24 cellular contexts compared by ENCODE assay signal in the genomic region with DNA sequence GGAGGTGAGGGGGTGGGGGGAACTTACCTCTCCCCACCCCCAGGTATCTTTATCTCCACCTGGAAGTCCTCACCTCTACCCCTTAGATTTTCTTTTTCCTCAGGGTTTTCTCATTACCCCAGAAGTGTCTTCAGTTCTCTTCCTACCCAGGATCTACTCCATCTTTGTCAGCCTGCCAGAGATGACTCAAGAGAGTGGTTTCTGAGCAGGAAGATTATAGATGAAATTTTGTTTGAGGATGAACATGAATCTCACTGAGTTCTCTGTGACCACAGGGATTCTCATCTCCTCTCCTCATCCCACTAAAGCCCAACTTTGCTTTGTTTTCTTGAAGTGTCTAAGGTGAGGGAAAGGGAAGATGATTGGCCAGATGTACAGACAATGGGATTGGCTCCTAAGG. TPM values are rescaled to one million over a fixed set of nuclear protein-coding genes. Genes with fewer than 3 reads are reported as not detected.
DNase-seq lines count a peak whose midpoint lies in the region; ATAC-seq and TF ChIP-seq lines count a peak whose summit lies in the region.
"Had no signal": no experiment of that assay in that cellular context is flagged by ENCODE, and none has a peak within 500 bp of the region (broad histone marks: within the 10 kb centered on the region; RNA-seq: fewer than 3 reads in every experiment).

No MANE protein-coding gene starts in this region.

- no peak overlapping the region for H3K23ac ChIP-seq in IMR-90 (ENCODE audit: low read depth, low read length)

- no peak overlapping the region for H4K5ac ChIP-seq in IMR-90 (ENCODE audit: low read depth, low read length)

- H3K36me3 ChIP-seq in IMR-90 (ENCODE audit: control insufficient read depth, insufficient read depth, low read length), result no peaks in the 10 kb centered on the region

- H3K27me3 ChIP-seq in IMR-90 (ENCODE audit: control insufficient read depth, insufficient read depth, low read length), result peaks cover 6% of the 10 kb centered on the region; the same call in 1 of the 2 replicates

- H3K4me1 Mint-ChIP-seq in activated naive CD8-positive, alpha-beta T cell treated with anti-CD3 and anti-CD28 coated beads for 36 hours, result peaks cover 4% of the 10 kb centered on the region

- H3K9ac ChIP-seq in IMR-90 (ENCODE audit: low read depth, low read length), result no peak overlapping the region

- POLR2A ChIA-PET in IMR-90 (lab: Charles Lee; ENCODE audit: unreplicated experiment), result no interaction called here

- no TSS peak for BruUV-seq in IMR-90 (replicated peaks; lab: Mats Ljungman, UMichigan)

- H2AK9ac ChIP-seq in IMR-90 (replicated peaks; ENCODE audit: low read depth, low read length, poor library complexity), result no peak overlapping the region

- H3K9me3 ChIP-seq in IMR-90 (ENCODE audit: control insufficient read depth, insufficient read depth, low read length), result no peaks in the 10 kb centered on the region

- H3K79me1 ChIP-seq in IMR-90 (ENCODE audit: low read depth in 1 of 2, low read length in 2 of 2), result no peaks in the 10 kb centered on the region

- no peak overlapping the region for H4K8ac ChIP-seq in IMR-90 (ENCODE audit: low read depth in 2 of 2, low read length in 2 of 2)

- H3K27me3 Mint-ChIP-seq in activated naive CD8-positive, alpha-beta T cell treated with anti-CD3 and anti-CD28 coated beads for 36 hours, result no peaks in the 10 kb centered on the region
- H3K27me3 Mint-ChIP-seq: activated CD8-positive, alpha-beta T cell treated with anti-CD3 and anti-CD28 coated beads for 36 hours; central memory CD8-positive, alpha-beta T cell; stimulated activated naive CD8-positive, alpha-beta T cell treated with anti-CD3 and anti-CD28 coated beads, Interleukin-15, Interleukin-2, amounts not matched to agents 100 ng/mL and 50 ng/mL, for 24 hours; type B pancreatic cell had no signal

- no peak for ATAC-seq in IMR-90 (ENCODE audit: low read depth)
- ATAC-seq in HG03432 (IDR thresholded peaks at IDR 0.05; ENCODE audit: unreplicated experiment), result no peak
- ATAC-seq: activated CD8-positive, alpha-beta T cell treated with anti-CD3 and anti-CD28 coated beads for 36 hours; activated T-cell treated with anti-CD3 and anti-CD28 coated beads, Interleukin-2, amount 50 U/mL, for 72 hours; effector memory CD8-positive, alpha-beta T cell; left ventricle myocardium superior; sciatic nerve; WTC11 had no signal

- DNase-seq in AG09309 (ENCODE audit: low read depth) (peak; percentile 58), IMR-90 (peak; percentile 77), astrocyte of the spinal cord (ENCODE audit: low read depth, low spot score) (peak; percentile 56), foreskin fibroblast (peak; percentile 71 to 89), NCI-H1092 treated with DMSO at 0.1 percent for 48 hours (lab: John Stamatoyannopoulos, UW) (no peak), NCI-H526 treated with DMSO at 0.1 percent for 48 hours (lab: John Stamatoyannopoulos, UW) (no peak)
- no peak for DNase-seq in activated naive CD8-positive, alpha-beta T cell treated with anti-CD3 and anti-CD28 coated beads for 36 hours
- DNase-seq: activated CD8-positive, alpha-beta T cell treated with anti-CD3 and anti-CD28 coated beads for 36 hours; activated naive CD8-positive, alpha-beta T cell treated with anti-CD3 and anti-CD28 coated beads, Interleukin-2, amount 10 ng/mL, durations not matched to agents 7 days and 5 days; activated T-cell treated with anti-CD3 and anti-CD28 coated beads, Interleukin-2, amount 50 U/mL, for 72 hours; effector memory CD8-positive, alpha-beta T cell; H7; left ventricle myocardium superior; NCI-H2029 treated with DMSO at 0.1 percent for 48 hours; NCI-H526; nucleus accumbens; T-helper 2 cell had no signal

- no peak overlapping the region for H3K4me3 Mint-ChIP-seq in activated naive CD8-positive, alpha-beta T cell treated with anti-CD3 and anti-CD28 coated beads for 36 hours
- H3K4me3 Mint-ChIP-seq: activated CD8-positive, alpha-beta T cell treated with anti-CD3 and anti-CD28 coated beads for 36 hours; activated naive CD8-positive, alpha-beta T cell treated with anti-CD3 and anti-CD28 coated beads, Interleukin-2, amount 10 ng/mL, durations not matched to agents 7 days and 5 days; activated T-cell treated with anti-CD3 and anti-CD28 coated beads, Interleukin-2, amount 50 U/mL, for 72 hours; central memory CD8-positive, alpha-beta T cell; effector memory CD8-positive, alpha-beta T cell; stimulated activated naive CD8-positive, alpha-beta T cell treated with anti-CD3 and anti-CD28 coated beads, Interleukin-15, Interleukin-2, amounts not matched to agents 100 ng/mL and 50 ng/mL, for 24 hours; type B pancreatic cell; WTC11 had no signal

- H3K4ac ChIP-seq in IMR-90 (ENCODE audit: low read depth, low read length), result no peak overlapping the region; the same call in 1 of the 2 replicates

- no peak overlapping the region for H4K91ac ChIP-seq in IMR-90 (ENCODE audit: insufficient read depth, low read depth, low read length)

- TF ChIP-seq CTCF in AG09309 (IDR thresholded peaks at IDR 0.05; ENCODE audit: control insufficient read depth, insufficient read depth, low read depth, low read length, missing control alignments) (no peak), IMR-90 (conservative IDR thresholded peaks at IDR 0.05; ENCODE audit: low read depth, low read length) (no peak), astrocyte of the spinal cord (IDR thresholded peaks at IDR 0.05; ENCODE audit: low read depth, low read length) (no peak), foreskin fibroblast (IDR thresholded peaks at IDR 0.05; ENCODE audit: low read depth, low read length) (no peak)

- no peak overlapping the region for H3K14ac ChIP-seq in IMR-90 (replicated peaks; ENCODE audit: low read depth, low read length)

- H2BK5ac ChIP-seq in IMR-90 (ENCODE audit: low read depth, low read length, poor library complexity, severe bottlenecking), result no peak overlapping the region

- in situ Hi-C loops in IMR-90 (cut with MboI; ENCODE audit: low sequenced_read_pairs) (no loop called here), astrocyte of the spinal cord (cut with HindIII; ENCODE audit: low sequenced_read_pairs) (no loop called here)

- dilution Hi-C loops in IMR-90 (cut with HindIII; ENCODE audit: low sequenced_read_pairs, unreplicated experiment), result no loop called here

- no peak overlapping the region for H3K56ac ChIP-seq in IMR-90 (ENCODE audit: extremely low read depth, insufficient read depth, low read length)

- peaks cover 3% of the 10 kb centered on the region for H3K9me3 Mint-ChIP-seq in activated naive CD8-positive, alpha-beta T cell treated with anti-CD3 and anti-CD28 coated beads for 36 hours
- H3K9me3 Mint-ChIP-seq: activated CD8-positive, alpha-beta T cell treated with anti-CD3 and anti-CD28 coated beads for 36 hours; activated naive CD8-positive, alpha-beta T cell treated with anti-CD3 and anti-CD28 coated beads, Interleukin-2, amount 10 ng/mL, durations not matched to agents 7 days and 5 days; activated T-cell treated with anti-CD3 and anti-CD28 coated beads, Interleukin-2, amount 50 U/mL, for 72 hours; central memory CD8-positive, alpha-beta T cell; stimulated activated naive CD8-positive, alpha-beta T cell treated with anti-CD3 and anti-CD28 coated beads, Interleukin-15, Interleukin-2, amounts not matched to agents 100 ng/mL and 50 ng/mL, for 24 hours had no signal

- peaks cover 2% of the 10 kb centered on the region; the same call in 1 of the 2 replicates for H3K4me1 ChIP-seq in IMR-90 (ENCODE audit: control insufficient read depth, insufficient read depth, low read length)

- H4K20me1 ChIP-seq in IMR-90 (ENCODE audit: insufficient read depth, low read length), result peaks cover 4% of the 10 kb centered on the region

- H3K27ac Mint-ChIP-seq in activated naive CD8-positive, alpha-beta T cell treated with anti-CD3 and anti-CD28 coated beads for 36 hours, result no peak overlapping the region
- H3K27ac Mint-ChIP-seq: activated CD8-positive, alpha-beta T cell treated with anti-CD3 and anti-CD28 coated beads for 36 hours; activated naive CD8-positive, alpha-beta T cell treated with anti-CD3 and anti-CD28 coated beads, Interleukin-2, amount 10 ng/mL, durations not matched to agents 7 days and 5 days; activated T-cell treated with anti-CD3 and anti-CD28 coated beads, Interleukin-2, amount 50 U/mL, for 72 hours; effector memory CD8-positive, alpha-beta T cell; stimulated activated naive CD8-positive, alpha-beta T cell treated with anti-CD3 and anti-CD28 coated beads, Interleukin-15, Interleukin-2, amounts not matched to agents 100 ng/mL and 50 ng/mL, for 24 hours; type B pancreatic cell; WTC11 had no signal

- H3K18ac ChIP-seq in IMR-90 (ENCODE audit: low read depth, low read length), result no peak overlapping the region

- peaks cover 4% of the 10 kb centered on the region for H3K9me1 ChIP-seq in IMR-90 (ENCODE audit: insufficient read depth, low read length)

- H3K4me3 ChIP-seq in AG09309 (ENCODE audit: control insufficient read depth, low read depth, low read length) (no peak overlapping the region), IMR-90 (ENCODE audit: insufficient read depth, low read depth, low read length) (no peak overlapping the region), astrocyte of the spinal cord (ENCODE audit: low read depth, low read length) (no peak overlapping the region), foreskin fibroblast (ENCODE audit: low read depth in 1 of 2, low read length in 2 of 2) (no peak overlapping the region)

- no peak overlapping the region for H2BK15ac ChIP-seq in IMR-90 (ENCODE audit: low read depth, low read length)

- no peak overlapping the region for H3K27ac ChIP-seq in IMR-90 (ENCODE audit: insufficient read depth, low read length)

- no peak overlapping the region for H2BK120ac ChIP-seq in IMR-90 (ENCODE audit: low read depth, low read length)

- no peaks in the 10 kb centered on the region for H3K36me3 Mint-ChIP-seq in activated naive CD8-positive, alpha-beta T cell treated with anti-CD3 and anti-CD28 coated beads for 36 hours
- H3K36me3 Mint-ChIP-seq: activated naive CD8-positive, alpha-beta T cell treated with anti-CD3 and anti-CD28 coated beads, Interleukin-2, amount 10 ng/mL, durations not matched to agents 7 days and 5 days; type B pancreatic cell had no signal

- TF ChIP-seq POLR2A in IMR-90 (IDR thresholded peaks at IDR 0.05; ENCODE audit: low read depth, low read length), result no peak

- no peak overlapping the region for H2BK20ac ChIP-seq in IMR-90 (ENCODE audit: low read depth, low read length)

- CTCF ChIA-PET in IMR-90 (lab: Yijun Ruan, JAX), result interaction anchor here (1.3 kb wide), 1 partner anchor 62 kb away, joined by 3 read pairs; no protein-coding TSS in a partner anchor

- no peak overlapping the region for H2AK5ac ChIP-seq in IMR-90 (ENCODE audit: low read depth, low read length)

- TF ChIP-seq RAD21 in IMR-90 (IDR thresholded peaks at IDR 0.05; ENCODE audit: low read length), result no peak

- H3K4me2 ChIP-seq in IMR-90 (ENCODE audit: low read depth, low read length), result no peak overlapping the region

- intact Hi-C loops in IMR-90 (cut with micrococcal nuclease), result loop anchor here (10.0 kb wide), 1 partner anchor 205 kb away; no protein-coding TSS in a partner anchor

- peak overlapping the region; percentile 34 for H2AFZ ChIP-seq in IMR-90 (replicated peaks; ENCODE audit: low read length, poor library complexity)

RNA-seq across cellular contexts. Expression of gene HINT2, which starts 5.2 kb away (rescaled TPM):
- total RNA-seq in IMR-90 (2012; rRNA removed), result 6.7 and 7.5 TPM in 2 replicates
- polyA plus RNA-seq in IMR-90 (2012; rRNA removed), result 17.4 and 20.6 TPM in 2 replicates
- 26.5 and 46.4 TPM in 2 replicates for polyA plus RNA-seq in IMR-90 (2012; cell fraction: cytosol; rRNA removed)
- polyA plus RNA-seq in IMR-90 (2012; cell fraction: nucleus; rRNA removed; ENCODE audit: low replicate concordance), result 10.9 and 11.6 TPM in 2 replicates
- total RNA-seq in activated naive CD8-positive, alpha-beta T cell treated with anti-CD3 and anti-CD28 coated beads for 36 hours, result 10 to 100 TPM; 65.0 to 70.1 TPM

RNA-seq across cellular contexts. Expression of gene SPAG8, which starts 8.0 kb away (rescaled TPM):
- total RNA-seq in IMR-90 (2012; rRNA removed), result 0.28 and 0.72 TPM in 2 replicates
- 0.62 and 0.84 TPM in 2 replicates for polyA plus RNA-seq in IMR-90 (2012; rRNA removed)
- 0.35 and 0.49 TPM in 2 replicates for polyA plus RNA-seq in IMR-90 (2012; cell fraction: cytosol; rRNA removed)
- 4.4 and 5.1 TPM in 2 replicates for polyA plus RNA-seq in IMR-90 (2012; cell fraction: nucleus; rRNA removed; ENCODE audit: low replicate concordance)
- total RNA-seq in activated naive CD8-positive, alpha-beta T cell treated with anti-CD3 and anti-CD28 coated beads for 36 hours, result 1 to 10 TPM in 1 of 2 experiments, under 1 TPM in 1; 0.68 to 1.0 TPM

RNA-seq across cellular contexts. Expression of gene FAM221B, which starts 8.5 kb away (rescaled TPM):
- not detected in 2 replicates for total RNA-seq in IMR-90 (2012; rRNA removed)
- not detected in 2 replicates for polyA plus RNA-seq in IMR-90 (2012; rRNA removed)
- not detected in 2 replicates for polyA plus RNA-seq in IMR-90 (2012; cell fraction: cytosol; rRNA removed)
- not detected in 2 replicates for polyA plus RNA-seq in IMR-90 (2012; cell fraction: nucleus; rRNA removed; ENCODE audit: low replicate concordance)
- total RNA-seq in activated naive CD8-positive, alpha-beta T cell treated with anti-CD3 and anti-CD28 coated beads for 36 hours, result not detected
- total RNA-seq: activated CD8-positive, alpha-beta T cell treated with anti-CD3 and anti-CD28 coated beads for 36 hours; activated naive CD8-positive, alpha-beta T cell treated with anti-CD3 and anti-CD28 coated beads, Interleukin-2, amount 10 ng/mL, durations not matched to agents 7 days and 5 days; activated T-cell treated with anti-CD3 and anti-CD28 coated beads, Interleukin-2, amount 50 U/mL, for 72 hours; frontal cortex; H7; left ventricle myocardium superior; sciatic nerve had no signal

RNA-seq across cellular contexts. Expression of gene TMEM8B, which starts 9.0 kb away (rescaled TPM):
- 0.56 and 0.72 TPM in 2 replicates for total RNA-seq in IMR-90 (2012; rRNA removed)
- 8.2 and 8.3 TPM in 2 replicates for polyA plus RNA-seq in IMR-90 (2012; rRNA removed)
- polyA plus RNA-seq in IMR-90 (2012; cell fraction: cytosol; rRNA removed), result 4.6 and 10.5 TPM in 2 replicates
- polyA plus RNA-seq in IMR-90 (2012; cell fraction: nucleus; rRNA removed; ENCODE audit: low replicate concordance), result 24.1 and 54.4 TPM in 2 replicates
- total RNA-seq in activated naive CD8-positive, alpha-beta T cell treated with anti-CD3 and anti-CD28 coated beads for 36 hours, result 1 to 10 TPM; 2.8 to 3.1 TPM

RNA-seq across cellular contexts. Expression of gene NPR2, which starts 28.7 kb away (rescaled TPM):
- total RNA-seq in IMR-90 (2012; rRNA removed), result 5.2 and 6.4 TPM in 2 replicates
- polyA plus RNA-seq in IMR-90 (2012; rRNA removed), result 29.9 and 35.7 TPM in 2 replicates
- polyA plus RNA-seq in IMR-90 (2012; cell fraction: cytosol; rRNA removed), result 12.3 and 21.9 TPM in 2 replicates
- polyA plus RNA-seq in IMR-90 (2012; cell fraction: nucleus; rRNA removed; ENCODE audit: low replicate concordance), result 47.1 and 127 TPM in 2 replicates
- total RNA-seq in activated naive CD8-positive, alpha-beta T cell treated with anti-CD3 and anti-CD28 coated beads for 36 hours, result 1 to 10 TPM; 4.7 to 8.9 TPM

Comparison
In these comparisons a context has a peak if more than half of its experiments do, and no peak if none do; other contexts are left out.
1. DNase-seq: peak in AG09309 (single experiment), IMR-90 (single experiment), astrocyte of the spinal cord (single experiment) and foreskin fibroblast (2 of 2); none in activated naive CD8-positive, alpha-beta T cell treated with anti-CD3 and anti-CD28 coated beads for 36 hours (single experiment), NCI-H1092 treated with DMSO at 0.1 percent for 48 hours (single experiment) and NCI-H526 treated with DMSO at 0.1 percent for 48 hours (single experiment).